ENCODE assay signal across 16 cellular contexts in the genomic region with DNA sequence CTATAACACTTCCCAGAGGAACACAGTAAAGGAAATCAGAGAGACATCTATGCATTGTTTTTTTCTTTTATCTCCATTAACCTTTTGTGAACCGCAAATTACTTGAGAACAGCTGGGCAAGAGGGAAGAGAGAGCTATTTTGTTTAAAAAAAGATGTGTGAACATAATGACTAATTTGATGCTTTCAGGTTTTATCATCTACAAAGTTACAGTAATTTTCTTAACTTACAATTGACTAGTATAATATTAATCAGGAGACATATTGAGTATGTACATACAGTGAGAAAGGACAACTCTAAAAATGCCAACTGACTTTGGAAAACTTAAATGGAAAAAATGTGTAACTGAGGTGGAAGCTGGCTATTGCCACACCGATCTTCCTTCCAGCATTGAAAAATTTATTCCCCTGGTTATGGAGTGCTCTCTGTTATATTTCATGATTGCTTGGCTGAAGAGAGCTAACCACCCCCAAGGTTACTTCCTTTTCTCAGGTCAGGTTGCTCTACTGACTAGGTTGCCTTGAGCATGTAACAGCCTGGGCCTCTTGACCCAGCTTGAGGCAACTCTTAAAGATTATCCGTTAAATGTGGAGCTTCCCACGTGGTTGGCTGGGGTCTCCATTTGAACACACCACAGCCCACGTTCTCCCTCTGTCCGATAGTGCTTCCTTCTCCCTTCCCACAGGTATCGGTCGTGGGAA.
DNase-seq lines count a peak whose midpoint lies in the region; ATAC-seq and TF ChIP-seq lines count a peak whose summit lies in the region.
"Had no signal": no experiment of that assay in that cellular context is flagged by ENCODE, and none has a peak within 500 bp of the region (broad histone marks: within the 10 kb centered on the region; RNA-seq: fewer than 3 reads in every experiment).

No MANE protein-coding gene starts in this region.

- no TSS peak for BruUV-seq in PC-3 (replicated peaks; lab: Mats Ljungman, UMichigan)

- no peaks in the 10 kb centered on the region for H3F3A ChIP-seq in PC-3 (ENCODE audit: low read length, unreplicated experiment)

- no peaks in the 10 kb centered on the region for H3K9me2 ChIP-seq in PC-3 (replicated peaks; ENCODE audit: low read length)
- H3K9me2 ChIP-seq: SK-N-SH had no signal

- no peak overlapping the region for H3K4me3 Mint-ChIP-seq in endodermal cell
- H3K4me3 Mint-ChIP-seq: activated T-helper 1 cell treated with anti-CD3 and anti-CD28 coated beads, Interleukin-12 subunit alpha, Interleukin-12 subunit beta, Interleukin-2, Interleukin-4 antibody, amounts not matched to agents 30 ng/mL and 10 ng/mL and 1 ng/mL, durations not matched to agents 14 hours and 24 hours and 36 hours; HFFc6 had no signal

- H3K27me3 Mint-ChIP-seq in endodermal cell (ENCODE audit: insufficient read depth), result no peaks in the 10 kb centered on the region

- H3K4me1 ChIP-seq in endodermal cell (ENCODE audit: control insufficient read depth, insufficient read depth, low read length) (peaks cover 4% of the 10 kb centered on the region), PC-3 (ENCODE audit: insufficient read depth, low read length) (peaks cover 15% of the 10 kb centered on the region)

- H2AFZ ChIP-seq in PC-3 (ENCODE audit: low read length), result no peak overlapping the region

- no peaks in the 10 kb centered on the region for H3K27me3 ChIP-seq in endodermal cell (ENCODE audit: control insufficient read depth, insufficient read depth, low read length, poor library complexity, severe bottlenecking)
- H3K27me3 ChIP-seq in PC-3 (ENCODE audit: low read length), result no peaks in the 10 kb centered on the region

- H3K79me2 ChIP-seq in PC-3 (ENCODE audit: low read length), result no peaks in the 10 kb centered on the region

- no peak overlapping the region for H3K27ac Mint-ChIP-seq in endodermal cell
- H3K27ac Mint-ChIP-seq: activated T-helper 1 cell treated with anti-CD3 and anti-CD28 coated beads, Interleukin-12 subunit alpha, Interleukin-12 subunit beta, Interleukin-2, Interleukin-4 antibody, amounts not matched to agents 30 ng/mL and 10 ng/mL and 1 ng/mL, durations not matched to agents 14 hours and 24 hours and 36 hours; HFFc6 had no signal

- H3K4me2 ChIP-seq in PC-3 (ENCODE audit: low read length), result no peak overlapping the region
- H3K4me2 ChIP-seq: SK-N-SH had no signal

- ATAC-seq in GM19023 (IDR thresholded peaks at IDR 0.05; ENCODE audit: unreplicated experiment) (peak; percentile 75), GM21786 (IDR thresholded peaks at IDR 0.05; ENCODE audit: unreplicated experiment) (peak; percentile 68), HG03066 (IDR thresholded peaks at IDR 0.05; ENCODE audit: low read depth, unreplicated experiment) (peak; percentile 63), PC-3 (no peak), HG03108 (IDR thresholded peaks at IDR 0.05; ENCODE audit: unreplicated experiment) (no peak)

- CTCF ChIA-PET in PC-3 (lab: Charles Lee), result no interaction called here

- H3K9ac ChIP-seq in endodermal cell (ENCODE audit: extremely low read depth, low read length, poor library complexity, severe bottlenecking) (no peak overlapping the region), PC-3 (ENCODE audit: low read length) (no peak overlapping the region)
- H3K9ac ChIP-seq: SK-N-SH had no signal

- H3K9me3 Mint-ChIP-seq in endodermal cell, result no peaks in the 10 kb centered on the region
- H3K9me3 Mint-ChIP-seq: activated T-helper 1 cell treated with anti-CD3 and anti-CD28 coated beads, Interleukin-12 subunit alpha, Interleukin-12 subunit beta, Interleukin-2, Interleukin-4 antibody, amounts not matched to agents 30 ng/mL and 10 ng/mL and 1 ng/mL, durations not matched to agents 14 hours and 24 hours and 36 hours; HFFc6 had no signal

- H3K4me3 ChIP-seq in endodermal cell (ENCODE audit: low read length) (peak overlapping the region; percentile 31), PC-3 (ENCODE audit: low read length) (no peak overlapping the region)

- no peaks in the 10 kb centered on the region for H3K36me3 ChIP-seq in endodermal cell (ENCODE audit: control insufficient read depth, insufficient read depth, low read length)
- H3K36me3 ChIP-seq in PC-3 (ENCODE audit: low read depth, low read length), result no peaks in the 10 kb centered on the region

- POLR2A ChIA-PET in PC-3 (lab: Charles Lee; ENCODE audit: unreplicated experiment), result no interaction called here

- H3K9me3 ChIP-seq in endodermal cell (ENCODE audit: control insufficient read depth, low read length) (no peaks in the 10 kb centered on the region), PC-3 (ENCODE audit: low read length) (no peaks in the 10 kb centered on the region)
- H3K9me3 ChIP-seq: SK-N-SH had no signal

- H3K27ac ChIP-seq in endodermal cell (ENCODE audit: low read depth, low read length) (no peak overlapping the region), PC-3 (ENCODE audit: low read length) (no peak overlapping the region)

- DNase-seq in endodermal cell (no peak), PC-3 (no peak), NCI-H2081 treated with DMSO at 0.1 percent for 48 hours (lab: John Stamatoyannopoulos, UW) (no peak), NCI-H1105 treated with DMSO at 0.1 percent for 48 hours (lab: John Stamatoyannopoulos, UW) (no peak)
- DNase-seq: activated CD4-positive, alpha-beta T cell treated with anti-CD3 and anti-CD28 coated beads, Interleukin-2, amount 50 U/mL, for 48 hours; HFFc6; mammary epithelial cell; NCI-H1694; NCI-H526; OCI-M1; SK-N-SH had no signal

- WGBS in endodermal cell (ENCODE audit: insufficient coverage in 1 of 2, insufficient read length in 1 of 2), 2 experiments, result 94 to 97% methylated on average over 6 to 8 of the region's 8 CpGs

- no peaks in the 10 kb centered on the region for H4K20me1 ChIP-seq in PC-3 (ENCODE audit: low read length)

- H3K36me3 Mint-ChIP-seq in endodermal cell (ENCODE audit: low read depth), result no peaks in the 10 kb centered on the region

- TF ChIP-seq CTCF in endodermal cell (conservative IDR thresholded peaks at IDR 0.05) (no peak), PC-3 (conservative IDR thresholded peaks at IDR 0.05; ENCODE audit: low read depth, low read length) (no peak)

- intact Hi-C loops in PC-3 (cut with micrococcal nuclease), result no loop called here

- H3K4me1 Mint-ChIP-seq in endodermal cell, result peaks cover 9% of the 10 kb centered on the region

Comparison
In these comparisons a context has a peak if more than half of its experiments do, and no peak if none do; other contexts are left out.
1. ATAC-seq: peak in GM19023 (single experiment), GM21786 (single experiment) and HG03066 (single experiment); none in PC-3 (single experiment) and HG03108 (single experiment).